In the genomic region with DNA sequence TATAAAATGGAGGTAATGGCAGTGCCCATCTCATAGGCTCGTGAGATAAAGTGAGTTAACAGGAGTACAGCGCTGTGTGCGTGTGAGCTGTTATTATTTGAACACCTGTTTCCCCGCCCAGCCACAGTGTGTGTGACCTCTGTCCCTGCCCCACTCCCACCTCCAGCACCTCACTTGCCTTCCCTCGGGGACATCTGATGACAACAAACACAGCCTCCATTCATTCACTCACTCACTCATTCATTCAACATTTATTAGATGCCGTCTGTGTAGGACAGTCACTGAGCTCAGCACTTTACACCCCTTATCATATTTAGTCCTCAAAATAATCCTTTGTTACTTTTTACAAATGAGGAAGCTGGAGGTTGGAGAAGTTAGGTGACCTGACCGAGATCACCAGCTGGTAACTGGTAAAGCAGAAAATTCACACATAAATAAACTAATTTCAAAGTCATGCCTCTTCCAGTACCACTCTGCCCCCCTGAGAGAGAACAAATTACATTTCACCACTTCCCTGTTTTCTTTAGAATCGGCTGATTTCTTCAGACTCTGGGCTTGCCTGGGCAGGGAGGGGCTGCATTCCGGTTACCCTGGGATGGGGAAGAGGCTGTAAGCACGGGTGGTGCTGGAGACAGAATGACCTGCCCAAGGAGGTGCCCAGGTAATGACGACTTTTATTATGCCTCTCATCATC, we compare ENCODE assay signal across 13 cellular contexts. TPM values are rescaled to one million over a fixed set of nuclear protein-coding genes. Genes with fewer than 3 reads are reported as not detected.
DNase-seq lines count a peak whose midpoint lies in the region; ATAC-seq and TF ChIP-seq lines count a peak whose summit lies in the region.
"Had no signal": no experiment of that assay in that cellular context is flagged by ENCODE, and none has a peak within 500 bp of the region (broad histone marks: within the 10 kb centered on the region; RNA-seq: fewer than 3 reads in every experiment).

No MANE protein-coding gene starts in this region.

- ATAC-seq in body of pancreas = peak; percentile 91
- no peak for ATAC-seq in HG03159 (IDR thresholded peaks at IDR 0.05; ENCODE audit: unreplicated experiment)
- ATAC-seq in GM21619 (IDR thresholded peaks at IDR 0.05; ENCODE audit: unreplicated experiment) = no peak

- no peak for TF ChIP-seq CTCF in body of pancreas (IDR thresholded peaks at IDR 0.05)

- peak; percentile 59 for DNase-seq in GF-D8 (lab: John Stamatoyannopoulos, UW)
- peak; percentile 9 for DNase-seq in NCI-H146 treated with DMSO at 0.1 percent for 48 hours (lab: John Stamatoyannopoulos, UW; ENCODE audit: unreplicated experiment)
- DNase-seq in body of pancreas = peak; percentile 83 to 92 (median 90)
- peak; percentile 23 for DNase-seq in renal cortical epithelial cell (ENCODE audit: low read depth)
- no peak for DNase-seq in HUDEP-2 (lab: John Stamatoyannopoulos, UW; ENCODE audit: unreplicated experiment in 76 of 76)
- DNase-seq: activated naive CD4-positive, alpha-beta T cell treated with anti-CD3 and anti-CD28 coated beads, Interleukin-2, amount 50 U/mL, for 16 hours; DMS 273 treated with DMSO at 0.1 percent for 48 hours; HFFc6; KG1; stimulated activated CD4-positive, alpha-beta T cell treated with anti-CD3 and anti-CD28 coated beads, Interleukin-1b, Interleukin-23, amount 100 ng/mL, for 48 hours had no signal

- intact Hi-C loops in body of pancreas (cut with DNase I) = no loop called here

- WGBS in body of pancreas, 2 donors = 30 to 31% methylated on average over 11 of the region's 11 CpGs

- no peak for TF ChIP-seq POLR2A in body of pancreas (IDR thresholded peaks at IDR 0.05)

- peak overlapping the region; percentile 29 to 67 (median 60) for H3K27ac ChIP-seq in body of pancreas

- H3K36me3 ChIP-seq in body of pancreas (replicated peaks in 1 of 2; ENCODE audit: insufficient read depth in 1 of 2, low read depth in 2 of 2) = no peaks in the 10 kb centered on the region

- H3K4me1 ChIP-seq in body of pancreas = peaks cover 54% of the 10 kb centered on the region

- H3K4me3 ChIP-seq in body of pancreas = no peak overlapping the region

- H3K9me3 ChIP-seq in body of pancreas = no peaks in the 10 kb centered on the region

- no peaks in the 10 kb centered on the region for H3K27me3 ChIP-seq in body of pancreas

RNA-seq across cellular contexts. Expression of a gene that starts 58.6 kb away (rescaled TPM):
- under 1 TPM in 1 of 2 donors, not detected in 1; 0.78 TPM for total RNA-seq in body of pancreas
- 0.15 and 0.17 TPM in 2 replicates for total RNA-seq in renal cortical epithelial cell
- total RNA-seq: osteocyte had no signal

Comparison
In these comparisons a context has a peak if more than half of its experiments do, and no peak if none do; other contexts are left out.
1. DNase-seq: peak in GF-D8 (single experiment), NCI-H146 treated with DMSO at 0.1 percent for 48 hours (single experiment), body of pancreas (4 of 4) and renal cortical epithelial cell (single experiment); none in HUDEP-2 (0 of 76).